ENCODE assay signal across 2 cellular contexts in the genomic region with DNA sequence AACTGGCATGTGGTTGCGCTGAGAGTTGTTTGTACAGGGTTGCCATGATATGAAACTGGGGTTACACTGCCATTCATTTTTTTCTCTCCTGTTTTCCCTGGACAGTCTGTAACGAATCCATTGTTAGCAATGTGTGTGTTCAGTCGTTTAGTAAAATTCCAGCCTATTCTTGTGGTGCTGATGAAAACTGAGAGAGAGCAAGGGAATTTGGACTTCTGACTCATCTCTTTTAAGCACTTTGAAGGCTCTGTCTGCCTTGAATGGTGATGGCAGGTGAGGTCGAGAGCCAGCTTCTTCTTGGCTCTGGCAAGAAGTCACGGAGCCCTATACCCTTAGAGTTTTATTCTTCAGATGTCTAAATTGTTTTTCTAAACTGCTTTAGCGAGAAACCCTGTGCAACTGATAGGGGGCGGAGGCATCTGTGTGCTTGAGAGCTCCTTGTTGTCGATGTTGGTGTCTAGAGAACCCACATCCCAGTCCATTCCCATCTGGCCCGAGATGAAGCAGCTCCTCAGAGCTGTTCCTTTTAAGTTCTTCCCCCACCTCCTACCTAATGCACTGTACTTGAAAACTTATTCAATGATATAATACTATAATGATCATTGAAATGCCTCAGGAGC.
TF ChIP-seq lines count a peak whose summit lies in the region.

No MANE protein-coding gene starts in this region.

TF ChIP-seq in SK-N-SH, 30 proteins besides CTCF, POLR2A, EP300 and RAD21:
- TF ChIP-seq MEF2A (IDR thresholded peaks at IDR 0.05; ENCODE audit: borderline replicate concordance, low read depth) = no peak
- no peak for TF ChIP-seq ZBTB33 (IDR thresholded peaks at IDR 0.05; ENCODE audit: borderline replicate concordance, low read depth)
- TF ChIP-seq, protein P1, sequence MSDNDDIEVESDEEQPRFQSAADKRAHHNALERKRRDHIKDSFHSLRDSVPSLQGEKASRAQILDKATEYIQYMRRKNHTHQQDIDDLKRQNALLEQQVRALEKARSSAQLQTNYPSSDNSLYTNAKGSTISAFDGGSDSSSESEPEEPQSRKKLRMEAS (IDR thresholded peaks at IDR 0.05; ENCODE audit: low read depth) = no peak
- TF ChIP-seq RFX5 (IDR thresholded peaks at IDR 0.05; ENCODE audit: low read length) = no peak
- TF ChIP-seq GATA2 (CRISPR knock-in tag; IDR thresholded peaks at IDR 0.05) = no peak
- TF ChIP-seq YY1 (IDR thresholded peaks at IDR 0.05; ENCODE audit: low read depth) = no peak
- TF ChIP-seq TEAD4 (IDR thresholded peaks at IDR 0.05; ENCODE audit: borderline replicate concordance, insufficient read depth) = no peak
- no peak for TF ChIP-seq EZH2phosphoT487 (IDR thresholded peaks at IDR 0.05; ENCODE audit: borderline replicate concordance, low read depth)
- TF ChIP-seq GABPA (IDR thresholded peaks at IDR 0.05; ENCODE audit: low read depth) = no peak
- no peak for TF ChIP-seq FOXM1 (IDR thresholded peaks at IDR 0.05; ENCODE audit: low read depth)
- TF ChIP-seq NRF1 (IDR thresholded peaks at IDR 0.05; ENCODE audit: low read depth, low read length) = no peak
- TF ChIP-seq FOXJ3 (CRISPR knock-in tag; IDR thresholded peaks at IDR 0.05) = no peak
- TF ChIP-seq SIN3A (IDR thresholded peaks at IDR 0.05; ENCODE audit: borderline replicate concordance, low read depth, low read length) = no peak
- no peak for TF ChIP-seq JUND (IDR thresholded peaks at IDR 0.05)

TF ChIP-seq in SK-N-SH treated with all-trans-retinoic acid at 6 μM for 48 hours, 23 proteins besides CTCF, POLR2A, EP300 and RAD21:
- no peak for TF ChIP-seq ZNF565 (CRISPR knock-in tag; conservative IDR thresholded peaks at IDR 0.05; ENCODE audit: low read depth)
- TF ChIP-seq ZNF8 (CRISPR knock-in tag; IDR thresholded peaks at IDR 0.05) = no peak
- no peak for TF ChIP-seq RARB (CRISPR knock-in tag; IDR thresholded peaks at IDR 0.05)
- TF ChIP-seq CSDC2 (CRISPR knock-in tag; IDR thresholded peaks at IDR 0.05) = no peak
- TF ChIP-seq, protein P2, sequence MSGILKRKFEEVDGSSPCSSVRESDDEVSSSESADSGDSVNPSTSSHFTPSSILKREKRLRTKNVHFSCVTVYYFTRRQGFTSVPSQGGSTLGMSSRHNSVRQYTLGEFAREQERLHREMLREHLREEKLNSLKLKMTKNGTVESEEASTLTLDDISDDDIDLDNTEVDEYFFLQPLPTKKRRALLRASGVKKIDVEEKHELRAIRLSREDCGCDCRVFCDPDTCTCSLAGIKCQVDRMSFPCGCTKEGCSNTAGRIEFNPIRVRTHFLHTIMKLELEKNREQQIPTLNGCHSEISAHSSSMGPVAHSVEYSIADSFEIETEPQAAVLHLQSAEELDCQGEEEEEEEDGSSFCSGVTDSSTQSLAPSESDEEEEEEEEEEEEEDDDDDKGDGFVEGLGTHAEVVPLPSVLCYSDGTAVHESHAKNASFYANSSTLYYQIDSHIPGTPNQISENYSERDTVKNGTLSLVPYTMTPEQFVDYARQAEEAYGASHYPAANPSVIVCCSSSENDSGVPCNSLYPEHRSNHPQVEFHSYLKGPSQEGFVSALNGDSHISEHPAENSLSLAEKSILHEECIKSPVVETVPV (CRISPR knock-in tag; IDR thresholded peaks at IDR 0.05) = no peak
- TF ChIP-seq ZFP30 (CRISPR knock-in tag; IDR thresholded peaks at IDR 0.05) = no peak
- TF ChIP-seq, protein P3, sequence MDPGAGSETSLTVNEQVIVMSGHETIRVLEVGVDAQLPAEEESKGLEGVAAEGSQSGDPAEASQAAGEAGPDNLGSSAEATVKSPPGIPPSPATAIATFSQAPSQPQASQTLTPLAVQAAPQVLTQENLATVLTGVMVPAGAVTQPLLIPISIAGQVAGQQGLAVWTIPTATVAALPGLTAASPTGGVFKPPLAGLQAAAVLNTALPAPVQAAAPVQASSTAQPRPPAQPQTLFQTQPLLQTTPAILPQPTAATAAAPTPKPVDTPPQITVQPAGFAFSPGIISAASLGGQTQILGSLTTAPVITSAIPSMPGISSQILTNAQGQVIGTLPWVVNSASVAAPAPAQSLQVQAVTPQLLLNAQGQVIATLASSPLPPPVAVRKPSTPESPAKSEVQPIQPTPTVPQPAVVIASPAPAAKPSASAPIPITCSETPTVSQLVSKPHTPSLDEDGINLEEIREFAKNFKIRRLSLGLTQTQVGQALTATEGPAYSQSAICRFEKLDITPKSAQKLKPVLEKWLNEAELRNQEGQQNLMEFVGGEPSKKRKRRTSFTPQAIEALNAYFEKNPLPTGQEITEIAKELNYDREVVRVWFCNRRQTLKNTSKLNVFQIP (CRISPR knock-in tag; IDR thresholded peaks at IDR 0.05; ENCODE audit: borderline replicate concordance, low read depth) = no peak
- no peak for TF ChIP-seq GLIS3 (CRISPR knock-in tag; IDR thresholded peaks at IDR 0.05)
- no peak for TF ChIP-seq ZFP3 (CRISPR knock-in tag; IDR thresholded peaks at IDR 0.05)
- TF ChIP-seq TCF4 (CRISPR knock-in tag; IDR thresholded peaks at IDR 0.05; ENCODE audit: borderline replicate concordance) = no peak
- no peak for TF ChIP-seq ZC3H10 (CRISPR knock-in tag; IDR thresholded peaks at IDR 0.05)
- no peak for TF ChIP-seq ESRRG (CRISPR knock-in tag; IDR thresholded peaks at IDR 0.05)
- no peak for TF ChIP-seq SNAI2 (CRISPR knock-in tag; IDR thresholded peaks at IDR 0.05)
- TF ChIP-seq ZNF70 (CRISPR knock-in tag; IDR thresholded peaks at IDR 0.05) = no peak
- TF ChIP-seq, protein P4, sequence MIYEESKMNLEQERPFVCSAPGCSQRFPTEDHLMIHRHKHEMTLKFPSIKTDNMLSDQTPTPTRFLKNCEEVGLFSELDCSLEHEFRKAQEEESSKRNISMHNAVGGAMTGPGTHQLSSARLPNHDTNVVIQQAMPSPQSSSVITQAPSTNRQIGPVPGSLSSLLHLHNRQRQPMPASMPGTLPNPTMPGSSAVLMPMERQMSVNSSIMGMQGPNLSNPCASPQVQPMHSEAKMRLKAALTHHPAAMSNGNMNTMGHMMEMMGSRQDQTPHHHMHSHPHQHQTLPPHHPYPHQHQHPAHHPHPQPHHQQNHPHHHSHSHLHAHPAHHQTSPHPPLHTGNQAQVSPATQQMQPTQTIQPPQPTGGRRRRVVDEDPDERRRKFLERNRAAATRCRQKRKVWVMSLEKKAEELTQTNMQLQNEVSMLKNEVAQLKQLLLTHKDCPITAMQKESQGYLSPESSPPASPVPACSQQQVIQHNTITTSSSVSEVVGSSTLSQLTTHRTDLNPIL (CRISPR knock-in tag; IDR thresholded peaks at IDR 0.05; ENCODE audit: low read depth) = no peak
- TF ChIP-seq, protein P5, sequence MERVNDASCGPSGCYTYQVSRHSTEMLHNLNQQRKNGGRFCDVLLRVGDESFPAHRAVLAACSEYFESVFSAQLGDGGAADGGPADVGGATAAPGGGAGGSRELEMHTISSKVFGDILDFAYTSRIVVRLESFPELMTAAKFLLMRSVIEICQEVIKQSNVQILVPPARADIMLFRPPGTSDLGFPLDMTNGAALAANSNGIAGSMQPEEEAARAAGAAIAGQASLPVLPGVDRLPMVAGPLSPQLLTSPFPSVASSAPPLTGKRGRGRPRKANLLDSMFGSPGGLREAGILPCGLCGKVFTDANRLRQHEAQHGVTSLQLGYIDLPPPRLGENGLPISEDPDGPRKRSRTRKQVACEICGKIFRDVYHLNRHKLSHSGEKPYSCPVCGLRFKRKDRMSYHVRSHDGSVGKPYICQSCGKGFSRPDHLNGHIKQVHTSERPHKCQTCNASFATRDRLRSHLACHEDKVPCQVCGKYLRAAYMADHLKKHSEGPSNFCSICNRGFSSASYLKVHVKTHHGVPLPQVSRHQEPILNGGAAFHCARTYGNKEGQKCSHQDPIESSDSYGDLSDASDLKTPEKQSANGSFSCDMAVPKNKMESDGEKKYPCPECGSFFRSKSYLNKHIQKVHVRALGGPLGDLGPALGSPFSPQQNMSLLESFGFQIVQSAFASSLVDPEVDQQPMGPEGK (CRISPR knock-in tag; IDR thresholded peaks at IDR 0.05; ENCODE audit: borderline replicate concordance) = no peak
- TF ChIP-seq ARNTL (CRISPR knock-in tag; IDR thresholded peaks at IDR 0.05; ENCODE audit: borderline replicate concordance, low read depth) = no peak
- no peak for TF ChIP-seq PPARA (CRISPR knock-in tag; IDR thresholded peaks at IDR 0.05; ENCODE audit: borderline replicate concordance)
